In the genomic region with DNA sequence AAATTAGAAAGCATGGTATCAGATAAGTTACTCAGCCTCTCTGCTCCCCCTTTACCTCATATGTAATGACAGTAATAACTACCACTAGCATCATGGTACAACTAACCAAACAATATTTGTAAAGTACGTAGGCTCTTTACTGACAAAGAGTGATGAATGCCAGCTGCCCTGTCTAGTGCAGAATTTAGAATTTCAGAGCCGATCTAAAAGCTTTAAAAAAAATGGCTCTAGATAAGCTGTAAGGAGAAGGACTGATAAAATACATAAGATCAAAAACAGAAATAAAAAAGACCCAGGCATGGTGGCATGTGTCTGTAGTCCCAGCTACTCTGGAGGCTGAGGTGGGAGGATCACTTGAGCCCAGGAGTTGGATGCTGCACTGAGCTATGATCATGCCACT, we compare ENCODE assay signal across 35 cellular contexts.
"Had no signal": no experiment of that assay in that cellular context is flagged by ENCODE, and none has a peak within 500 bp of the region (broad histone marks: within the 10 kb centered on the region; RNA-seq: fewer than 3 reads in every experiment).

No MANE protein-coding gene starts in this region.

- H3K36me3 Mint-ChIP-seq: activated CD8-positive, alpha-beta memory T cell treated with anti-CD3 and anti-CD28 coated beads, Interleukin-2, amount 10 ng/mL, durations not matched to agents 7 days and 5 days; activated naive CD4-positive, alpha-beta T cell treated with anti-CD3 and anti-CD28 coated beads, Interleukin-2, amount 10 ng/mL, durations not matched to agents 7 days and 5 days; activated naive CD4-positive, alpha-beta T cell treated with anti-CD3 and anti-CD28 coated beads, Interleukin-2, amount 50 U/mL, for 24 hours; activated naive CD8-positive, alpha-beta T cell; activated naive CD8-positive, alpha-beta T cell treated with anti-CD3 and anti-CD28 coated beads, Interleukin-2, amount 10 ng/mL, durations not matched to agents 7 days and 5 days; brain; WTC11 had no signal

- H3K4me3 Mint-ChIP-seq: activated CD4-positive, alpha-beta memory T cell treated with anti-CD3 and anti-CD28 coated beads, Interleukin-2, amount 10 ng/mL, durations not matched to agents 7 days and 5 days; activated CD4-positive, alpha-beta T cell treated with anti-CD3 and anti-CD28 coated beads for 36 hours; activated CD4-positive, alpha-beta T cell treated with anti-CD3 and anti-CD28 coated beads, Interleukin-2, amount 10 ng/mL, durations not matched to agents 7 days and 5 days; activated CD8-positive, alpha-beta memory T cell treated with anti-CD3 and anti-CD28 coated beads, Interleukin-2, amount 10 ng/mL, durations not matched to agents 7 days and 5 days; activated CD8-positive, alpha-beta T cell treated with anti-CD3 and anti-CD28 coated beads, Interleukin-2, amount 10 ng/mL, durations not matched to agents 7 days and 5 days; activated naive CD4-positive, alpha-beta T cell treated with anti-CD3 and anti-CD28 coated beads, Interleukin-2, amount 10 ng/mL, durations not matched to agents 7 days and 5 days; activated naive CD4-positive, alpha-beta T cell treated with anti-CD3 and anti-CD28 coated beads, Interleukin-2, amount 50 U/mL, for 24 hours; activated naive CD8-positive, alpha-beta T cell; activated naive CD8-positive, alpha-beta T cell treated with anti-CD3 and anti-CD28 coated beads, Interleukin-2, amount 10 ng/mL, durations not matched to agents 7 days and 5 days; activated naive CD8-positive, alpha-beta T cell treated with anti-CD3 and anti-CD28 coated beads, Interleukin-2, amount 50 U/mL, for 24 hours; activated T-cell treated with anti-CD3 and anti-CD28 coated beads, Interleukin-2, amount 50 U/mL, for 24 hours; brain; central memory CD8-positive, alpha-beta T cell; T-helper 1 cell treated with Interleukin-12 subunit alpha and Interleukin-12 subunit beta and Interleukin-4 antibody, amounts not matched to agents 30 μg/mL and 1 μg/mL, for 36 hours; T-helper 2 cell treated with Interferon-gamma antibody and Interleukin-4, amounts not matched to agents 5 μg/mL and 100 μg/mL, for 36 hours; WTC11 had no signal

- H3K4me1 Mint-ChIP-seq: activated CD4-positive, alpha-beta memory T cell treated with anti-CD3 and anti-CD28 coated beads, Interleukin-2, amount 10 ng/mL, durations not matched to agents 7 days and 5 days; activated CD4-positive, alpha-beta T cell treated with anti-CD3 and anti-CD28 coated beads for 36 hours; activated CD4-positive, alpha-beta T cell treated with anti-CD3 and anti-CD28 coated beads, Interleukin-2, amount 10 ng/mL, durations not matched to agents 7 days and 5 days; activated CD8-positive, alpha-beta memory T cell treated with anti-CD3 and anti-CD28 coated beads, Interleukin-2, amount 10 ng/mL, durations not matched to agents 7 days and 5 days; activated naive CD4-positive, alpha-beta T cell treated with anti-CD3 and anti-CD28 coated beads, Interleukin-2, amount 10 ng/mL, durations not matched to agents 7 days and 5 days; activated naive CD4-positive, alpha-beta T cell treated with anti-CD3 and anti-CD28 coated beads, Interleukin-2, amount 50 U/mL, for 24 hours; activated naive CD8-positive, alpha-beta T cell treated with anti-CD3 and anti-CD28 coated beads, Interleukin-2, amount 10 ng/mL, durations not matched to agents 7 days and 5 days; activated naive CD8-positive, alpha-beta T cell treated with anti-CD3 and anti-CD28 coated beads, Interleukin-2, amount 50 U/mL, for 24 hours; central memory CD8-positive, alpha-beta T cell had no signal

- H3K27me3 Mint-ChIP-seq: activated CD4-positive, alpha-beta memory T cell treated with anti-CD3 and anti-CD28 coated beads, Interleukin-2, amount 10 ng/mL, durations not matched to agents 7 days and 5 days; activated CD4-positive, alpha-beta T cell treated with anti-CD3 and anti-CD28 coated beads for 36 hours; activated CD4-positive, alpha-beta T cell treated with anti-CD3 and anti-CD28 coated beads, Interleukin-2, amount 10 ng/mL, durations not matched to agents 7 days and 5 days; activated CD8-positive, alpha-beta memory T cell treated with anti-CD3 and anti-CD28 coated beads, Interleukin-2, amount 10 ng/mL, durations not matched to agents 7 days and 5 days; activated naive CD4-positive, alpha-beta T cell treated with anti-CD3 and anti-CD28 coated beads, Interleukin-2, amount 10 ng/mL, durations not matched to agents 7 days and 5 days; activated naive CD4-positive, alpha-beta T cell treated with anti-CD3 and anti-CD28 coated beads, Interleukin-2, amount 50 U/mL, for 24 hours; activated naive CD8-positive, alpha-beta T cell; activated naive CD8-positive, alpha-beta T cell treated with anti-CD3 and anti-CD28 coated beads, Interleukin-2, amount 10 ng/mL, durations not matched to agents 7 days and 5 days; activated naive CD8-positive, alpha-beta T cell treated with anti-CD3 and anti-CD28 coated beads, Interleukin-2, amount 50 U/mL, for 24 hours; brain; central memory CD8-positive, alpha-beta T cell had no signal

- H3K9me3 Mint-ChIP-seq: activated CD4-positive, alpha-beta memory T cell treated with anti-CD3 and anti-CD28 coated beads, Interleukin-2, amount 10 ng/mL, durations not matched to agents 7 days and 5 days; activated CD4-positive, alpha-beta T cell treated with anti-CD3 and anti-CD28 coated beads, Interleukin-2, amount 10 ng/mL, durations not matched to agents 7 days and 5 days; activated naive CD4-positive, alpha-beta T cell treated with anti-CD3 and anti-CD28 coated beads, Interleukin-2, amount 10 ng/mL, durations not matched to agents 7 days and 5 days; activated naive CD8-positive, alpha-beta T cell treated with anti-CD3 and anti-CD28 coated beads, Interleukin-2, amount 10 ng/mL, durations not matched to agents 7 days and 5 days; activated T-helper 2 cell treated with anti-CD3 and anti-CD28 coated beads, Interferon-gamma antibody, Interleukin-2, Interleukin-4, amounts not matched to agents 10 μg/mL and 5 μg/mL and 100 μg/mL, durations not matched to agents 14 hours and 24 hours and 36 hours; brain; T-helper 1 cell treated with Interleukin-12 subunit alpha and Interleukin-12 subunit beta and Interleukin-4 antibody, amounts not matched to agents 30 μg/mL and 1 μg/mL, for 36 hours; T-helper 2 cell treated with Interferon-gamma antibody and Interleukin-4, amounts not matched to agents 5 μg/mL and 100 μg/mL, for 36 hours; WTC11 had no signal

- ATAC-seq: activated CD4-positive, alpha-beta T cell treated with anti-CD3 and anti-CD28 coated beads for 36 hours; activated CD4-positive, CD25-positive, alpha-beta regulatory T cell treated with anti-CD3 and anti-CD28 coated beads, Interleukin-2, amount 50 U/mL, for 24 hours; activated CD8-positive, alpha-beta memory T cell treated with anti-CD3 and anti-CD28 coated beads, Interleukin-2, amount 10 ng/mL, durations not matched to agents 7 days and 5 days; activated CD8-positive, alpha-beta T cell treated with anti-CD3 and anti-CD28 coated beads, Interleukin-2, amount 10 ng/mL, durations not matched to agents 7 days and 5 days; activated naive CD8-positive, alpha-beta T cell treated with anti-CD3 and anti-CD28 coated beads, Interleukin-2, amount 50 U/mL, for 24 hours; WTC11 had no signal

- DNase-seq: activated CD4-positive, alpha-beta memory T cell treated with anti-CD3 and anti-CD28 coated beads, Interleukin-2, amount 10 ng/mL, durations not matched to agents 7 days and 5 days; activated CD4-positive, alpha-beta T cell treated with anti-CD3 and anti-CD28 coated beads for 1 hour; activated CD4-positive, alpha-beta T cell treated with anti-CD3 and anti-CD28 coated beads for 36 hours; activated CD4-positive, alpha-beta T cell treated with anti-CD3 and anti-CD28 coated beads for 48 hours; activated CD4-positive, alpha-beta T cell treated with anti-CD3 and anti-CD28 coated beads, Interleukin-2, amount 10 ng/mL, durations not matched to agents 7 days and 5 days; activated CD4-positive, alpha-beta T cell treated with anti-CD3 and anti-CD28 coated beads, Interleukin-2, amount 50 U/mL, for 48 hours; activated CD4-positive, CD25-positive, alpha-beta regulatory T cell; activated CD8-positive, alpha-beta memory T cell treated with anti-CD3 and anti-CD28 coated beads for 24 hours; activated CD8-positive, alpha-beta memory T cell treated with anti-CD3 and anti-CD28 coated beads, Interleukin-2, amount 10 ng/mL, durations not matched to agents 7 days and 5 days; activated CD8-positive, alpha-beta memory T cell treated with anti-CD3 and anti-CD28 coated beads, Interleukin-2, amount 50 U/mL, for 48 hours; activated CD8-positive, alpha-beta T cell treated with anti-CD3 and anti-CD28 coated beads, Interleukin-2, amount 10 ng/mL, durations not matched to agents 7 days and 5 days; activated effector memory CD4-positive, alpha-beta T cell treated with Interleukin-2 at 50 U/mL for 16 hours; activated gamma-delta T cell; activated naive CD4-positive, alpha-beta T cell treated with anti-CD3 and anti-CD28 coated beads, Interleukin-2, amount 10 ng/mL, durations not matched to agents 7 days and 5 days; activated naive CD4-positive, alpha-beta T cell treated with Interleukin-2 at 50 U/mL for 16 hours; activated naive CD8-positive, alpha-beta T cell treated with anti-CD3 and anti-CD28 coated beads, Interleukin-2, amount 10 ng/mL, durations not matched to agents 7 days and 5 days; activated naive CD8-positive, alpha-beta T cell treated with anti-CD3 and anti-CD28 coated beads, Interleukin-2, amount 50 U/mL, for 24 hours; activated T-cell treated with anti-CD3 and anti-CD28 coated beads, Interleukin-2, amount 50 U/mL, for 24 hours; activated T-cell treated with anti-CD3 and anti-CD28 coated beads, Interleukin-2, amount 50 U/mL, for 48 hours; amygdala; anterior cingulate cortex; caudate nucleus; cerebellar nuclear complex; T-helper 2 cell; T-helper 9 cell; WERI-Rb-1 had no signal

- H3K27ac Mint-ChIP-seq: activated CD4-positive, alpha-beta memory T cell treated with anti-CD3 and anti-CD28 coated beads, Interleukin-2, amount 10 ng/mL, durations not matched to agents 7 days and 5 days; activated CD4-positive, alpha-beta T cell treated with anti-CD3 and anti-CD28 coated beads for 36 hours; activated CD4-positive, alpha-beta T cell treated with anti-CD3 and anti-CD28 coated beads, Interleukin-2, amount 10 ng/mL, durations not matched to agents 7 days and 5 days; activated CD8-positive, alpha-beta memory T cell treated with anti-CD3 and anti-CD28 coated beads, Interleukin-2, amount 10 ng/mL, durations not matched to agents 7 days and 5 days; activated CD8-positive, alpha-beta T cell treated with anti-CD3 and anti-CD28 coated beads, Interleukin-2, amount 10 ng/mL, durations not matched to agents 7 days and 5 days; activated naive CD4-positive, alpha-beta T cell treated with anti-CD3 and anti-CD28 coated beads, Interleukin-2, amount 10 ng/mL, durations not matched to agents 7 days and 5 days; activated naive CD4-positive, alpha-beta T cell treated with anti-CD3 and anti-CD28 coated beads, Interleukin-2, amount 50 U/mL, for 24 hours; activated naive CD8-positive, alpha-beta T cell; activated naive CD8-positive, alpha-beta T cell treated with anti-CD3 and anti-CD28 coated beads, Interleukin-2, amount 10 ng/mL, durations not matched to agents 7 days and 5 days; activated naive CD8-positive, alpha-beta T cell treated with anti-CD3 and anti-CD28 coated beads, Interleukin-2, amount 50 U/mL, for 24 hours; activated T-cell treated with anti-CD3 and anti-CD28 coated beads, Interleukin-2, amount 50 U/mL, for 24 hours; activated T-helper 2 cell treated with anti-CD3 and anti-CD28 coated beads, Interferon-gamma antibody, Interleukin-2, Interleukin-4, amounts not matched to agents 10 μg/mL and 5 μg/mL and 100 μg/mL, durations not matched to agents 14 hours and 24 hours and 36 hours; brain; T-helper 1 cell treated with Interleukin-12 subunit alpha and Interleukin-12 subunit beta and Interleukin-4 antibody, amounts not matched to agents 30 μg/mL and 1 μg/mL, for 36 hours; T-helper 2 cell treated with Interferon-gamma antibody and Interleukin-4, amounts not matched to agents 5 μg/mL and 100 μg/mL, for 36 hours; WTC11 had no signal
